ENCODE assay signal across 17 cellular contexts in the genomic region with DNA sequence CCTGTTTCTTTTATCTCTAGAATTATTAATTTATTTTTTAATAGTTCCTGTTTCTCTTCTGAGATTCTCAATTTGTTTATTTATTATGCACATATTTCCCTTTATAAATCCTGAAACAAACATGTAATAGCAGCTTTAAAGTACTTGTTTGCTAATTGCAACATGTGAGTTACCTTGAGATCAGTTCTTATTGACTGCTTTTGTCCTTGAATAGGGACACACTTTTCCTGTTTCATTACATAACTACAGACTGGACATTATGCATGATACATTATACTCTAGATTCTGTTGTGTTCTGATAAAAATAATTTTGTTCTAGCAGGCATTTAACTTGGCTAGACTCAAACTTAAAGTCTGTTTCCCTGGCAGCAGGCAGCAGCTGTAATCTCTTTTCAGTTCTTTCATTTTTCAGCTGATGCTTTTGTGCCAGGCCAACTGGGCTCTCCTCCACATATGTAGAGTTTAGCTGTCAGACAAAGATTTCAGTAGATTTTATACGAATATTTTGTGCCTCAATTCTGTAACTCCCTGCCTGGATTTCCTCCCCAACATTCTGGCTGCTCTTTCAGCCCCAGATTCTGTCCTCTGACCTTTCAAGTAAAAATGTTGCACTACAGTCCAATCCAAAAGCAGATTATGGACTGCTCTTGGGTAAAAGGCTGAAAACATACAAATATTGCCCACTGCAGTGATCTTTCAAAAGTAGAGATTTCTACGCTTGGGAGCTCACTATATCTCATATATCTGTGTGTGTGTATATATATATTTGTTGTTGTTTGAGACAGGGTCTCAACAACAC. TPM values are rescaled to one million over a fixed set of nuclear protein-coding genes. Genes with fewer than 3 reads are reported as not detected.
"Had no signal": no experiment of that assay in that cellular context is flagged by ENCODE, and none has a peak within 500 bp of the region (broad histone marks: within the 10 kb centered on the region; RNA-seq: fewer than 3 reads in every experiment).

No MANE protein-coding gene starts in this region.

- H3K9me3 ChIP-seq: colonic mucosa, prostate gland, SK-N-SH, thoracic aorta, upper lobe of right lung had no signal

- DNase-seq: activated CD4-positive, alpha-beta memory T cell treated with anti-CD3 and anti-CD28 coated beads for 36 hours; activated CD4-positive, alpha-beta T cell treated with anti-CD3 and anti-CD28 coated beads for 1 hour; activated CD8-positive, alpha-beta memory T cell treated with anti-CD3 and anti-CD28 coated beads, Interleukin-2, amount 10 ng/mL, durations not matched to agents 7 days and 5 days; activated T-cell treated with anti-CD3 and anti-CD28 coated beads, Interleukin-2, amount 50 U/mL, for 1 hour; central memory CD4-positive, alpha-beta T cell; colonic mucosa; left colon; occipital lobe; SK-N-SH; T-cell; T-helper 9 cell; upper lobe of right lung had no signal

- H3K36me3 ChIP-seq: colonic mucosa, prostate gland, thoracic aorta, upper lobe of right lung had no signal

- H3K4me1 ChIP-seq: colonic mucosa, prostate gland had no signal

- H3K9ac ChIP-seq: SK-N-SH had no signal

- H3K27me3 ChIP-seq: colonic mucosa, upper lobe of right lung had no signal

- ATAC-seq: activated CD8-positive, alpha-beta memory T cell treated with anti-CD3 and anti-CD28 coated beads, Interleukin-2, amount 10 ng/mL, durations not matched to agents 7 days and 5 days; esophagus mucosa; left colon; natural killer cell treated with Interleukin-12 subunit alpha and Interleukin-12 subunit beta and Interleukin-15 and Interleukin-18, amount 100 ng/mL, for 72 hours; sciatic nerve; T-cell; upper lobe of right lung had no signal

- H3K4me3 ChIP-seq: colonic mucosa, prostate gland, thoracic aorta, upper lobe of right lung had no signal

- H3K27ac ChIP-seq: colonic mucosa, prostate gland, thoracic aorta, upper lobe of right lung had no signal

RNA-seq across cellular contexts. Expression of a gene that starts 41.9 kb away (rescaled TPM):
- total RNA-seq: activated CD8-positive, alpha-beta memory T cell treated with anti-CD3 and anti-CD28 coated beads, Interleukin-2, amount 10 ng/mL, durations not matched to agents 7 days and 5 days; natural killer cell treated with Interleukin-12 subunit alpha and Interleukin-12 subunit beta and Interleukin-15 and Interleukin-18, amount 100 ng/mL, for 72 hours; T-cell had no signal
